Comparison of ENCODE assay signal across 33 cellular contexts in the genomic region with DNA sequence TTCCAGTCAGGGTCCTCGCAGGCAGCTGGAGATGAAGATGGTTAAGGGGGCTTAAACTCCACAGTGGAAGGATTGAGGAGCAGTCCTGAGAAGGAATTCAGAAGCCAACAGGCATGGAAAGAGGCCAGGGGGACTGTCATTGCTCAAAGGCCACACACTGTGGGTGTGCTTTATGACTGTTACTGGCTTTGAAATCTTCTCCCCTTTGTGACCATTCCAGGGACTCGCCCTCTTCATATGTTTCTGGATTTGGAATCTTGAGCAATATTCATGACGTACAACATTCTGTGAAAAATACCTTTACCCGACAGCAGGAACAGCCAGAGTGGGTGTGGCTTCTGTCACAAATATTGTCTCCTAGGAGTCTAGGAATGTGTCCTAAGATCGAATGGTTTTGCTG. TPM values are rescaled to one million over a fixed set of nuclear protein-coding genes. Genes with fewer than 3 reads are reported as not detected.
"Had no signal": no experiment of that assay in that cellular context is flagged by ENCODE, and none has a peak within 500 bp of the region (broad histone marks: within the 10 kb centered on the region; RNA-seq: fewer than 3 reads in every experiment).

No MANE protein-coding gene starts in this region.

- H3K36me3 Mint-ChIP-seq: activated naive CD8-positive, alpha-beta T cell had no signal

- H3K9me3 Mint-ChIP-seq: central memory CD8-positive, alpha-beta T cell had no signal

- H3K27me3 ChIP-seq: brain microvascular endothelial cell had no signal

- H3K27ac ChIP-seq: brain microvascular endothelial cell, esophagus squamous epithelium, gastroesophageal sphincter had no signal

- H3K4me1 Mint-ChIP-seq: activated CD4-positive, alpha-beta memory T cell treated with anti-CD3 and anti-CD28 coated beads, Interleukin-2, amount 10 ng/mL, durations not matched to agents 7 days and 5 days; activated CD4-positive, alpha-beta T cell treated with anti-CD3 and anti-CD28 coated beads for 36 hours; activated CD4-positive, alpha-beta T cell treated with anti-CD3 and anti-CD28 coated beads, Interleukin-2, amount 10 ng/mL, durations not matched to agents 24 days and 14 days; activated T-helper 17 cell treated with anti-CD3 and anti-CD28 coated beads, Interleukin-2, amount 50 U/mL, for 72 hours; central memory CD8-positive, alpha-beta T cell had no signal

- H3K4me3 Mint-ChIP-seq: activated CD4-positive, alpha-beta memory T cell treated with anti-CD3 and anti-CD28 coated beads, Interleukin-2, amount 10 ng/mL, durations not matched to agents 7 days and 5 days; activated CD4-positive, alpha-beta T cell treated with anti-CD3 and anti-CD28 coated beads for 36 hours; activated CD4-positive, alpha-beta T cell treated with anti-CD3 and anti-CD28 coated beads, Interleukin-2, amount 10 ng/mL, durations not matched to agents 24 days and 14 days; activated naive CD8-positive, alpha-beta T cell; activated T-cell treated with anti-CD3 and anti-CD28 coated beads, Interleukin-2, amount 50 U/mL, for 4 hours; activated T-helper 17 cell treated with anti-CD3 and anti-CD28 coated beads, Interleukin-2, amount 50 U/mL, for 72 hours; central memory CD8-positive, alpha-beta T cell; effector memory CD8-positive, alpha-beta T cell had no signal

- H3K27ac Mint-ChIP-seq: activated CD4-positive, alpha-beta memory T cell treated with anti-CD3 and anti-CD28 coated beads, Interleukin-2, amount 10 ng/mL, durations not matched to agents 7 days and 5 days; activated CD4-positive, alpha-beta T cell treated with anti-CD3 and anti-CD28 coated beads for 36 hours; activated CD4-positive, alpha-beta T cell treated with anti-CD3 and anti-CD28 coated beads, Interleukin-2, amount 10 ng/mL, durations not matched to agents 24 days and 14 days; activated naive CD8-positive, alpha-beta T cell; activated T-helper 17 cell treated with anti-CD3 and anti-CD28 coated beads, Interleukin-2, amount 50 U/mL, for 72 hours; effector memory CD8-positive, alpha-beta T cell had no signal

- H3K36me3 ChIP-seq: brain microvascular endothelial cell, esophagus squamous epithelium, gastroesophageal sphincter had no signal

- H3K4me3 ChIP-seq: esophagus squamous epithelium, gastroesophageal sphincter had no signal

- ATAC-seq: activated CD4-positive, alpha-beta T cell treated with anti-CD3 and anti-CD28 coated beads for 36 hours; activated T-cell treated with anti-CD3 and anti-CD28 coated beads, Interleukin-2, amount 50 U/mL, for 4 hours; activated T-helper 17 cell treated with anti-CD3 and anti-CD28 coated beads, Interleukin-2, amount 50 U/mL, for 72 hours; effector memory CD8-positive, alpha-beta T cell; gastroesophageal sphincter had no signal

- H3K4me1 ChIP-seq: esophagus squamous epithelium, gastroesophageal sphincter had no signal

- DNase-seq: activated CD4-positive, alpha-beta memory T cell treated with anti-CD3 and anti-CD28 coated beads, Interleukin-2, amount 10 ng/mL, durations not matched to agents 7 days and 5 days; activated CD4-positive, alpha-beta T cell treated with anti-CD3 and anti-CD28 coated beads for 36 hours; activated CD4-positive, alpha-beta T cell treated with anti-CD3 and anti-CD28 coated beads, Interleukin-2, amount 10 ng/mL, durations not matched to agents 24 days and 14 days; activated CD4-positive, CD25-positive, alpha-beta regulatory T cell; activated CD4-positive, CD25-positive, alpha-beta regulatory T cell treated with anti-CD3 and anti-CD28 coated beads, Interleukin-2, amount 50 U/mL, for 72 hours; activated effector memory CD4-positive, alpha-beta T cell treated with Interleukin-2 at 50 U/mL for 16 hours; activated gamma-delta T cell treated with Interleukin-2 at 50 U/mL for 16 hours; activated naive CD4-positive, alpha-beta T cell treated with anti-CD3 and anti-CD28 coated beads, Interleukin-2, amount 50 U/mL, for 16 hours; activated naive CD4-positive, alpha-beta T cell treated with Interleukin-2 at 50 U/mL for 16 hours; activated T-cell treated with anti-CD3 and anti-CD28 coated beads, Interleukin-2, amount 50 U/mL, for 4 hours; amniotic stem cell; anterior cingulate cortex; brain microvascular endothelial cell; cortex of kidney; dermis blood vessel endothelial cell; effector CD4-positive, alpha-beta T cell; effector memory CD8-positive, alpha-beta T cell; erythroblast; esophagus squamous epithelium; foreskin melanocyte; T-helper 2 cell had no signal

RNA-seq across cellular contexts. Expression of a gene that starts 16.6 kb away (rescaled TPM):
- total RNA-seq: activated CD4-positive, alpha-beta memory T cell treated with anti-CD3 and anti-CD28 coated beads, Interleukin-2, amount 10 ng/mL, durations not matched to agents 7 days and 5 days; activated CD4-positive, alpha-beta T cell treated with anti-CD3 and anti-CD28 coated beads for 36 hours; activated CD4-positive, alpha-beta T cell treated with anti-CD3 and anti-CD28 coated beads, Interleukin-2, amount 10 ng/mL, durations not matched to agents 24 days and 14 days; activated T-helper 17 cell treated with anti-CD3 and anti-CD28 coated beads, Interleukin-2, amount 50 U/mL, for 72 hours; astrocyte; cardiac septum; fibroblast of lung; fibroblast of villous mesenchyme; glomerular endothelial cell; T-helper 1 cell treated with Interleukin-12 subunit alpha and Interleukin-12 subunit beta and Interleukin-4 antibody, amounts not matched to agents 30 ng/mL and 1 ng/mL, for 36 hours had no signal

RNA-seq across cellular contexts. Expression of a gene that starts 36.9 kb away (rescaled TPM):
- total RNA-seq: activated CD4-positive, alpha-beta memory T cell treated with anti-CD3 and anti-CD28 coated beads, Interleukin-2, amount 10 ng/mL, durations not matched to agents 7 days and 5 days; activated CD4-positive, alpha-beta T cell treated with anti-CD3 and anti-CD28 coated beads for 36 hours; activated CD4-positive, alpha-beta T cell treated with anti-CD3 and anti-CD28 coated beads, Interleukin-2, amount 10 ng/mL, durations not matched to agents 24 days and 14 days; activated T-helper 17 cell treated with anti-CD3 and anti-CD28 coated beads, Interleukin-2, amount 50 U/mL, for 72 hours; astrocyte; dermis blood vessel endothelial cell; fibroblast of lung; fibroblast of villous mesenchyme; glomerular endothelial cell; T-helper 1 cell treated with Interleukin-12 subunit alpha and Interleukin-12 subunit beta and Interleukin-4 antibody, amounts not matched to agents 30 ng/mL and 1 ng/mL, for 36 hours had no signal

RNA-seq across cellular contexts. Expression of a gene that starts 44.6 kb away (rescaled TPM):
- total RNA-seq: activated CD4-positive, alpha-beta memory T cell treated with anti-CD3 and anti-CD28 coated beads, Interleukin-2, amount 10 ng/mL, durations not matched to agents 7 days and 5 days; activated CD4-positive, alpha-beta T cell treated with anti-CD3 and anti-CD28 coated beads for 36 hours; activated CD4-positive, alpha-beta T cell treated with anti-CD3 and anti-CD28 coated beads, Interleukin-2, amount 10 ng/mL, durations not matched to agents 24 days and 14 days; activated T-cell treated with anti-CD3 and anti-CD28 coated beads, Interleukin-2, amount 50 U/mL, for 4 hours; activated T-helper 17 cell treated with anti-CD3 and anti-CD28 coated beads, Interleukin-2, amount 50 U/mL, for 72 hours; astrocyte; bronchial epithelial cell; cerebellum; dermis blood vessel endothelial cell; fibroblast of lung; fibroblast of villous mesenchyme; glomerular endothelial cell; T-helper 1 cell treated with Interleukin-12 subunit alpha and Interleukin-12 subunit beta and Interleukin-4 antibody, amounts not matched to agents 30 ng/mL and 1 ng/mL, for 36 hours had no signal
